ENCODE assay signal across 29 cellular contexts in the genomic region with DNA sequence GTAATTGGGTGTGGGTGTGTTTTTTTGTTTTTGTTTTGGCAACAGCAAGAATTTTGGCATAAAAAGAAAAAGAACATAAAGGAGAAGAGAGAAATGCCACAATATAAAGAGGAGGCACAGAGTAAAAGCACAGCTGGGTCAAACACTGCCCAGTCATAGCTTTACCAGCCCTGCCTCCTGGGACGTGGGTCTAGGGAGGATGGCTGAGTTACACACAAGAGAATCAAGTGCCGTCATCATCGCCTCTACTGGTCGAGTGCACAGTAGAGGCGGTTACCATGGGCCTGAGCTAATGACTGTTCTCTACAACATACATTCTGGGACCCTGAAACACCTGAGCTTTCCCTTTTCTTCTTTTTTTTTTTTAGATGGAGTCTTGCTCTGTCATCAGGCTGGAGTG.
DNase-seq lines count a peak whose midpoint lies in the region; ATAC-seq and TF ChIP-seq lines count a peak whose summit lies in the region.
"Had no signal": no experiment of that assay in that cellular context is flagged by ENCODE, and none has a peak within 500 bp of the region (broad histone marks: within the 10 kb centered on the region; RNA-seq: fewer than 3 reads in every experiment).

No MANE protein-coding gene starts in this region.

- H3K4me3 ChIP-seq in left ventricle myocardium inferior: no peak overlapping the region
- H3K4me3 ChIP-seq in heart left ventricle: no peak overlapping the region
- no peak overlapping the region for H3K4me3 ChIP-seq in gastroesophageal sphincter
- H3K4me3 ChIP-seq: HAP-1, K562, PC-9 had no signal

- peak overlapping the region; percentile 85 for H3K27ac ChIP-seq in left ventricle myocardium inferior (replicated peaks)
- H3K27ac ChIP-seq in heart left ventricle: peak overlapping the region in 2 of 12 donors; percentile 14 to 83
- peak overlapping the region in 3 of 4 donors; percentile 86 to 90 (median 86) for H3K27ac ChIP-seq in gastroesophageal sphincter
- H3K27ac ChIP-seq: 22Rv1, C4-2B, PC-9 had no signal

- peak overlapping the region; percentile 65 for H3K27ac Mint-ChIP-seq in stimulated activated memory B cell treated with anti-CD40 and anti-IgM and Interleukin-4, amounts not matched to agents 10 μg/mL and 1 μg/mL and 100 μg/mL, for 72 hours
- no peak overlapping the region for H3K27ac Mint-ChIP-seq in stimulated activated naive CD8-positive, alpha-beta T cell treated with anti-CD3 and anti-CD28 coated beads, Interleukin-15, amount 100 ng/mL, for 72 hours
- H3K27ac Mint-ChIP-seq: B cell, HFFc6 had no signal

- no peak overlapping the region for H3K4me3 Mint-ChIP-seq in stimulated activated memory B cell treated with anti-CD40 and anti-IgM and Interleukin-4, amounts not matched to agents 10 μg/mL and 1 μg/mL and 100 μg/mL, for 72 hours
- H3K4me3 Mint-ChIP-seq in stimulated activated naive CD8-positive, alpha-beta T cell treated with anti-CD3 and anti-CD28 coated beads, Interleukin-15, amount 100 ng/mL, for 72 hours: no peak overlapping the region
- H3K4me3 Mint-ChIP-seq: B cell; CD8-positive, alpha-beta memory T cell; HFFc6 had no signal

- peaks cover 40% of the 10 kb centered on the region for H3K36me3 ChIP-seq in left ventricle myocardium inferior
- H3K36me3 ChIP-seq in heart left ventricle: peaks cover 0 to 64% (median 41%) of the 10 kb centered on the region in 9 donors
- peaks cover 0 to 63% of the 10 kb centered on the region in 2 donors for H3K36me3 ChIP-seq in gastroesophageal sphincter

- ATAC-seq in heart left ventricle (no peak), gastroesophageal sphincter (no peak), HG02759 (IDR thresholded peaks at IDR 0.05; ENCODE audit: unreplicated experiment) (no peak)
- peak; percentile 67 for ATAC-seq in stimulated activated memory B cell treated with anti-CD40 and anti-IgM and Interleukin-4, amounts not matched to agents 10 μg/mL and 1 μg/mL and 100 μg/mL, for 72 hours
- no peak for ATAC-seq in stimulated activated naive CD8-positive, alpha-beta T cell treated with anti-CD3 and anti-CD28 coated beads, Interleukin-15, amount 100 ng/mL, for 72 hours
- ATAC-seq: K562, Right ventricle myocardium inferior had no signal

- TF ChIP-seq EP300 in gastroesophageal sphincter (IDR thresholded peaks at IDR 0.05): no peak

- no peaks in the 10 kb centered on the region for H3K27me3 Mint-ChIP-seq in stimulated activated memory B cell treated with anti-CD40 and anti-IgM and Interleukin-4, amounts not matched to agents 10 μg/mL and 1 μg/mL and 100 μg/mL, for 72 hours
- no peaks in the 10 kb centered on the region for H3K27me3 Mint-ChIP-seq in stimulated activated naive CD8-positive, alpha-beta T cell treated with anti-CD3 and anti-CD28 coated beads, Interleukin-15, amount 100 ng/mL, for 72 hours
- H3K27me3 Mint-ChIP-seq: B cell; CD8-positive, alpha-beta memory T cell had no signal

- no peak for TF ChIP-seq POLR2A in heart left ventricle (IDR thresholded peaks at IDR 0.05)
- no peak for TF ChIP-seq POLR2A in gastroesophageal sphincter (IDR thresholded peaks at IDR 0.05)

- WGBS in heart left ventricle, 4 donors: 83 to 87% (median 84%) methylated on average over 5 of the region's 5 CpGs
- WGBS in gastroesophageal sphincter (ENCODE audit: low coverage in 1 of 2), 2 donors: 66 to 90% methylated on average over 4 to 5 of the region's 5 CpGs

- H3K27me3 ChIP-seq in left ventricle myocardium inferior (ENCODE audit: low read depth): no peaks in the 10 kb centered on the region
- no peaks in the 10 kb centered on the region for H3K27me3 ChIP-seq in heart left ventricle
- no peaks in the 10 kb centered on the region for H3K27me3 ChIP-seq in gastroesophageal sphincter

- TF ChIP-seq CTCF in left ventricle myocardium inferior (IDR thresholded peaks at IDR 0.05; ENCODE audit: borderline replicate concordance) (no peak), heart left ventricle (IDR thresholded peaks at IDR 0.05) (no peak), gastroesophageal sphincter (IDR thresholded peaks at IDR 0.05) (no peak)

- DNase-seq in left ventricle myocardium inferior (no peak), heart left ventricle (no peak), anterior cingulate cortex (lab: John Stamatoyannopoulos, UW) (no peak)
- DNase-seq in stimulated activated naive CD8-positive, alpha-beta T cell treated with anti-CD3 and anti-CD28 coated beads, Interleukin-15, amount 100 ng/mL, for 72 hours: no peak
- DNase-seq: CD8-positive, alpha-beta memory T cell; DMS 273 treated with DMSO at 0.1 percent for 48 hours; DMS79; EL; GDM1; GOT3; HFFc6; Kasumi-1; NCI-H1105 treated with DMSO at 0.1 percent for 48 hours; NCI-H146; NCI-H1930; NCI-H2107; NCI-H446; NCI-H524 treated with DMSO at 0.1 percent for 48 hours; NCI-H774; PC-9 had no signal

- peaks cover 6% of the 10 kb centered on the region for H3K4me1 Mint-ChIP-seq in stimulated activated memory B cell treated with anti-CD40 and anti-IgM and Interleukin-4, amounts not matched to agents 10 μg/mL and 1 μg/mL and 100 μg/mL, for 72 hours
- H3K4me1 Mint-ChIP-seq in stimulated activated naive CD8-positive, alpha-beta T cell treated with anti-CD3 and anti-CD28 coated beads, Interleukin-15, amount 100 ng/mL, for 72 hours: peaks cover 8% of the 10 kb centered on the region
- H3K4me1 Mint-ChIP-seq: B cell had no signal

- H3K36me3 Mint-ChIP-seq in stimulated activated memory B cell treated with anti-CD40 and anti-IgM and Interleukin-4, amounts not matched to agents 10 μg/mL and 1 μg/mL and 100 μg/mL, for 72 hours: peaks cover 84% of the 10 kb centered on the region

- H3K9me3 Mint-ChIP-seq in stimulated activated memory B cell treated with anti-CD40 and anti-IgM and Interleukin-4, amounts not matched to agents 10 μg/mL and 1 μg/mL and 100 μg/mL, for 72 hours: no peaks in the 10 kb centered on the region
- no peaks in the 10 kb centered on the region for H3K9me3 Mint-ChIP-seq in stimulated activated naive CD8-positive, alpha-beta T cell treated with anti-CD3 and anti-CD28 coated beads, Interleukin-15, amount 100 ng/mL, for 72 hours
- H3K9me3 Mint-ChIP-seq: CD8-positive, alpha-beta memory T cell; HFFc6 had no signal

- intact Hi-C loops in left ventricle myocardium inferior (cut with micrococcal nuclease): no loop called here
- intact Hi-C loops in heart left ventricle (cut with DNase I): no loop called here

- peaks cover 47% of the 10 kb centered on the region for H3K4me1 ChIP-seq in left ventricle myocardium inferior
- peaks cover 0 to 33% (median 15%) of the 10 kb centered on the region in 12 donors for H3K4me1 ChIP-seq in heart left ventricle
- peaks cover 0 to 45% (median 9%) of the 10 kb centered on the region in 3 donors for H3K4me1 ChIP-seq in gastroesophageal sphincter
- H3K4me1 ChIP-seq: HAP-1 had no signal

- no peaks in the 10 kb centered on the region for H3K9me3 ChIP-seq in left ventricle myocardium inferior (replicated peaks)
- no peaks in the 10 kb centered on the region for H3K9me3 ChIP-seq in heart left ventricle
- no peaks in the 10 kb centered on the region for H3K9me3 ChIP-seq in gastroesophageal sphincter
- H3K9me3 ChIP-seq: HAP-1 had no signal
